In the genomic region with DNA sequence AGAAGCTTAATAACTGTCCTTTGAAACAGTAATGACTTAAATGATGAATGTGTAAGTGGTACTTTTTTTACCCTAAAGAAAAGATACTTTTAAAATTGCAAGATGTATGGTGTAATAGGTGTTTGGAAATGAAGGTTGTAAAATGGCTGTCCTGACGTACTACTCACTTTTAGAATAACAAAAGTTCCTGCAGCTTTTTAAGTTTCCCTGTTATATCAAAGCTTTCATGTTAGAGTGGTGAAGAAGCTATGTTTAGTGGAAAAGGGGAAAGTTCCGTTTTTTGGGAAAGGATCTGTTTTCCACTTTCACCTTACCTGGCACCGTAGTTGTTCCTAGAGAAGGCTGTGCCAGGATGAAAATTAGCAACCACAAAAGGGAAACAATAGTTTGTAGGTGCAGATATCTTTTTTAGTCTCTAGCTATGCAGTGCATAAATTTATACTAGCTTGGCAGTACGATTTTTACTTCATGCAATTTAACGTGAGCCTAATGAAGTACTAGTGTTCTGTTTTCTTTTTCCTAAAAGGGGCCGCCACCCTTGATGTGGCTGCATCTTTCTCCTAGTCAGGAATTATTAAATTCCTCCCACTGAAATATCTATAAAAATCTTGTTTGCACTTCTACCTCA, we compare ENCODE assay signal across 8 cellular contexts. TPM values are rescaled to one million over a fixed set of nuclear protein-coding genes. Genes with fewer than 3 reads are reported as not detected.
A peak's percentile ranks its signal among the peaks of the same experiment; 100 is the strongest.
DNase-seq lines count a peak whose midpoint lies in the region; ATAC-seq and TF ChIP-seq lines count a peak whose summit lies in the region.

No MANE protein-coding gene starts in this region.

- WGBS in ectodermal cell, 2 experiments, result 31% methylated on average over 6 of the region's 6 CpGs
- no CpG with 5 or more reads among the region's 6 CpGs for WGBS in neuronal stem cell (ENCODE audit: extremely low coverage in 2 of 2, insufficient read length in 2 of 2, insufficient replicate concordance in 1 of 2), 2 donors

- H3K9ac ChIP-seq in neuronal stem cell (ENCODE audit: low read depth, low read length, poor library complexity), result no peak overlapping the region

- no peaks in the 10 kb centered on the region for H3K79me1 ChIP-seq in neuronal stem cell (ENCODE audit: low read depth, low read length)

- H2BK15ac ChIP-seq in neuronal stem cell (ENCODE audit: low read length), result no peak overlapping the region

- peak overlapping the region; percentile 67 for H3K4me2 ChIP-seq in neuronal stem cell (ENCODE audit: insufficient read depth, low read length, poor library complexity, severe bottlenecking)

- no peak overlapping the region for H4K91ac ChIP-seq in neuronal stem cell (ENCODE audit: low read depth, low read length, poor library complexity)

- no peak overlapping the region for H2AFZ ChIP-seq in neuronal stem cell (ENCODE audit: low read length)

- no peaks in the 10 kb centered on the region for H3K27me3 Mint-ChIP-seq in Calu3 (ENCODE audit: unreplicated experiment)

- H2AK5ac ChIP-seq in neuronal stem cell (ENCODE audit: low read depth, low read length), result no peak overlapping the region

- no peak overlapping the region for H4K8ac ChIP-seq in neuronal stem cell (ENCODE audit: low read depth, low read length)

- H3K4me1 ChIP-seq in ectodermal cell (ENCODE audit: control insufficient read depth, insufficient read depth, low read length) (peaks cover 13% of the 10 kb centered on the region), neuronal stem cell (ENCODE audit: control insufficient read depth in 2 of 2, insufficient read depth in 1 of 2, low read depth in 1 of 2, low read length in 2 of 2) (peaks cover 2 to 9% of the 10 kb centered on the region in 2 donors)

- no peak overlapping the region for H3K4ac ChIP-seq in neuronal stem cell (ENCODE audit: low read length)

- no peak overlapping the region for H3K23ac ChIP-seq in neuronal stem cell (ENCODE audit: low read depth, low read length, poor library complexity)

- H3K4me3 ChIP-seq in ectodermal cell (ENCODE audit: insufficient read depth, low read depth, low read length) (peak overlapping the region; percentile 95), neuronal stem cell (ENCODE audit: low read length in 2 of 2) (peak overlapping the region; percentile 55 to 87)

- H2BK12ac ChIP-seq in neuronal stem cell (ENCODE audit: low read length), result no peak overlapping the region

- peak overlapping the region; percentile 81 for H3K27ac Mint-ChIP-seq in Calu3 (ENCODE audit: unreplicated experiment)

- H3K4me1 Mint-ChIP-seq in Calu3 (ENCODE audit: low read depth, unreplicated experiment), result peaks cover 31% of the 10 kb centered on the region

- H3K9me3 Mint-ChIP-seq in Calu3 (ENCODE audit: low read depth, unreplicated experiment), result no peaks in the 10 kb centered on the region

- H3K18ac ChIP-seq in neuronal stem cell (ENCODE audit: low read length), result no peak overlapping the region

- H3K14ac ChIP-seq in neuronal stem cell (ENCODE audit: low read length), result no peak overlapping the region

- CTCF ChIA-PET in Calu3 (lab: Charles Lee), result interaction anchor here (0.9 to 2.2 kb wide), 2 partner anchors 29 to 207 kb away, joined by 3 to 44 read pairs; no protein-coding TSS in a partner anchor

- peak overlapping the region; percentile 100 for H3K27ac ChIP-seq in ectodermal cell (ENCODE audit: insufficient read depth, low read depth, low read length, poor library complexity, severe bottlenecking)
- H3K27ac ChIP-seq in neuronal stem cell (replicated peaks; ENCODE audit: low read length), result peak overlapping the region; percentile 46

- no peak for ATAC-seq in HG03159 (IDR thresholded peaks at IDR 0.05; ENCODE audit: unreplicated experiment)

- H3K4me3 Mint-ChIP-seq in Calu3 (ENCODE audit: low read depth, unreplicated experiment), result peak overlapping the region; percentile 97

- no peak overlapping the region for H2BK5ac ChIP-seq in neuronal stem cell (ENCODE audit: low read length)

- no peak for DNase-seq in Calu3
- peak; percentile 11 for DNase-seq in NCI-H69 (lab: John Stamatoyannopoulos, UW)
- no peak for DNase-seq in neuronal stem cell (ENCODE audit: low spot score)
- DNase-seq in GM20000 (ENCODE audit: low spot score), result no peak
- DNase-seq in KG1 (lab: John Stamatoyannopoulos, UW), result no peak
- DNase-seq in activated CD8-positive, alpha-beta memory T cell treated with anti-CD3 and anti-CD28 coated beads, Interleukin-2, amount 50 U/mL, for 48 hours, result no peak

- no peak for TF ChIP-seq CTCF in Calu3 (IDR thresholded peaks at IDR 0.05; ENCODE audit: unreplicated experiment)
- no peak for TF ChIP-seq CTCF in GM20000 (IDR thresholded peaks at IDR 0.05; ENCODE audit: extremely low read depth, missing control alignments)

- intact Hi-C loops in Calu3 (cut with micrococcal nuclease; ENCODE audit: unreplicated experiment), result loop anchor here (2.0 to 10.0 kb wide), 3 partner anchors 207 to 450 kb away; no protein-coding TSS in a partner anchor

- H3K36me3 Mint-ChIP-seq in Calu3 (ENCODE audit: insufficient read depth, unreplicated experiment), result peaks cover 32% of the 10 kb centered on the region

- H3K27me3 ChIP-seq in ectodermal cell (ENCODE audit: control insufficient read depth, insufficient read depth, low read length, poor library complexity, severe bottlenecking), result no peaks in the 10 kb centered on the region
- no peaks in the 10 kb centered on the region for H3K27me3 ChIP-seq in neuronal stem cell (ENCODE audit: control insufficient read depth in 3 of 3, insufficient read depth in 3 of 3, low read depth in 1 of 3, low read length in 3 of 3)

- H2BK120ac ChIP-seq in neuronal stem cell (ENCODE audit: low read depth, low read length), result no peak overlapping the region

- H3K9me3 ChIP-seq in ectodermal cell (ENCODE audit: control insufficient read depth, low read length) (no peaks in the 10 kb centered on the region), neuronal stem cell (replicated peaks in 1 of 2; ENCODE audit: control insufficient read depth in 2 of 2, insufficient read depth in 1 of 2, low read depth in 1 of 2, low read length in 2 of 2) (peaks cover 0 to 8% of the 10 kb centered on the region in 2 donors)

- H3K36me3 ChIP-seq in ectodermal cell (ENCODE audit: control insufficient read depth, insufficient read depth, low read length), result no peaks in the 10 kb centered on the region
- peaks cover 0 to 10% of the 10 kb centered on the region in 2 donors for H3K36me3 ChIP-seq in neuronal stem cell (replicated peaks in 1 of 2; ENCODE audit: control insufficient read depth in 2 of 2, insufficient read depth in 2 of 2, low read length in 2 of 2)

- TSS peak; percentile 68 for BruUV-seq in Calu3 (replicated peaks; lab: Mats Ljungman, UMichigan)

RNA-seq across cellular contexts. Expression of gene TNPO1, which starts 1.3 kb away (rescaled TPM):
- 138 TPM in 2 replicates for total RNA-seq in Calu3 (2022)
- polyA plus RNA-seq in ectodermal cell (2013, experiment 1 of 4), result 231 TPM
- polyA plus RNA-seq in ectodermal cell (2013, experiment 2 of 4), result 227 TPM
- 163 TPM for polyA plus RNA-seq in ectodermal cell (2013, experiment 3 of 4)
- 190 TPM for polyA plus RNA-seq in ectodermal cell (2013, experiment 4 of 4)
- polyA plus RNA-seq in neuronal stem cell (2013, experiment 1 of 2), result 59.0 TPM
- polyA plus RNA-seq in neuronal stem cell (2013, experiment 2 of 2), result 59.8 TPM
